9 cellular contexts compared by ENCODE assay signal in genomic region chr13:88919970-88920628, GRCh38.
A peak's percentile ranks its signal among the peaks of the same experiment; 100 is the strongest.
DNase-seq lines count a peak whose midpoint lies in the region; ATAC-seq and TF ChIP-seq lines count a peak whose summit lies in the region.
"Had no signal": no experiment of that assay in that cellular context is flagged by ENCODE, and none has a peak within 500 bp of the region (broad histone marks: within the 10 kb centered on the region; RNA-seq: fewer than 3 reads in every experiment).

No MANE protein-coding gene starts in this region.

- H3K4me1 ChIP-seq in DOHH2 (ENCODE audit: control insufficient read depth, low read length): peaks cover 17% of the 10 kb centered on the region
- H3K4me1 ChIP-seq in suprapubic skin: no peaks in the 10 kb centered on the region

- H3K9me3 ChIP-seq in DOHH2 (ENCODE audit: control insufficient read depth, insufficient read depth, low read length): no peaks in the 10 kb centered on the region
- no peaks in the 10 kb centered on the region for H3K9me3 ChIP-seq in suprapubic skin

- TF ChIP-seq POLR2A in suprapubic skin (IDR thresholded peaks at IDR 0.05): no peak

- no peaks in the 10 kb centered on the region for H3F3A ChIP-seq in DOHH2 (ENCODE audit: control insufficient read depth, insufficient read depth)

- TF ChIP-seq CTCF in DOHH2 (IDR thresholded peaks at IDR 0.05; ENCODE audit: low read depth, low read length, poor library complexity, severe bottlenecking) (no peak), suprapubic skin (IDR thresholded peaks at IDR 0.05) (no peak)

- no peak for TF ChIP-seq EP300 in suprapubic skin (IDR thresholded peaks at IDR 0.05)

- H3K27me3 ChIP-seq in DOHH2 (ENCODE audit: control insufficient read depth, low read length) (no peaks in the 10 kb centered on the region), suprapubic skin (no peaks in the 10 kb centered on the region)

- H3K4me2 ChIP-seq in DOHH2 (ENCODE audit: low read length): peak overlapping the region; percentile 38

- no peaks in the 10 kb centered on the region for H4K20me1 ChIP-seq in DOHH2 (ENCODE audit: control insufficient read depth, insufficient read depth, low read depth, low read length)

- peak; percentile 36 to 38 for DNase-seq in activated T-cell treated with anti-CD3 and anti-CD28 coated beads, Interleukin-2, amount 50 U/mL, for 48 hours
- DNase-seq in hepatic stellate cell (ENCODE audit: low spot score) (no peak), GOT3 (lab: John Stamatoyannopoulos, UW) (no peak), suprapubic skin (ENCODE audit: low spot score in 2 of 2) (no peak)
- DNase-seq: COR-L47 had no signal

- H3K4me3 ChIP-seq in DOHH2 (ENCODE audit: low read length) (peak overlapping the region; percentile 26), suprapubic skin (no peak overlapping the region)

- ATAC-seq in GM21528 (IDR thresholded peaks at IDR 0.05; ENCODE audit: low FRiP score, unreplicated experiment): peak; percentile 95
- peak; percentile 91 for ATAC-seq in HG03575 (IDR thresholded peaks at IDR 0.05; ENCODE audit: extremely low read depth, insufficient number of reproducible peaks, low FRiP score, unreplicated experiment)
- no peak for ATAC-seq in GM18520 (IDR thresholded peaks at IDR 0.05; ENCODE audit: unreplicated experiment)

- 63% methylated on average over 3 of the region's 3 CpGs for WGBS in suprapubic skin

- H3K9me2 ChIP-seq in DOHH2 (replicated peaks; ENCODE audit: control insufficient read depth, low read length): no peaks in the 10 kb centered on the region

- H3K27ac ChIP-seq in DOHH2 (ENCODE audit: low read depth, low read length) (peak overlapping the region; percentile 28), suprapubic skin (no peak overlapping the region)

- no peaks in the 10 kb centered on the region for H3K79me2 ChIP-seq in DOHH2 (ENCODE audit: control insufficient read depth, low read length)

- H3K36me3 ChIP-seq in DOHH2 (ENCODE audit: control insufficient read depth, low read length) (no peaks in the 10 kb centered on the region), suprapubic skin (no peaks in the 10 kb centered on the region)

Comparison
In these comparisons a context has a peak if more than half of its experiments do, and no peak if none do; other contexts are left out.
1. DNase-seq: peak in activated T-cell treated with anti-CD3 and anti-CD28 coated beads, Interleukin-2, amount 50 U/mL, for 48 hours (2 of 2); none in hepatic stellate cell (single experiment), GOT3 (single experiment) and suprapubic skin (0 of 2).